18 cellular contexts compared by ENCODE assay signal in genomic region chr1:14926214-14926613, GRCh38.
DNase-seq lines count a peak whose midpoint lies in the region; TF ChIP-seq lines count a peak whose summit lies in the region.
"Had no signal": no experiment of that assay in that cellular context is flagged by ENCODE, and none has a peak within 500 bp of the region (broad histone marks: within the 10 kb centered on the region; RNA-seq: fewer than 3 reads in every experiment).

No MANE protein-coding gene starts in this region.

- H3K4me1 ChIP-seq in breast epithelium, result peaks cover 0 to 18% of the 10 kb centered on the region in 2 donors
- H3K4me1 ChIP-seq in sigmoid colon, result peaks cover 0 to 28% (median 22%) of the 10 kb centered on the region in 4 donors

- intact Hi-C loops in MCF 10A (cut with micrococcal nuclease) (no loop called here), breast epithelium (cut with DNase I; ENCODE audit: low total_unique reads) (no loop called here), sigmoid colon (cut with DNase I) (no loop called here)

- H3K27ac Mint-ChIP-seq in MCF 10A (ENCODE audit: low read depth, unreplicated experiment) (no peak overlapping the region), type B pancreatic cell (peak overlapping the region; percentile 39)

- CTCF ChIA-PET in MCF 10A (lab: Yijun Ruan, JAX), result interaction anchor here (0.6 kb wide), 2 partner anchors 95 to 793 kb away, joined by 3 read pairs; no protein-coding TSS in a partner anchor

- H3K4me3 Mint-ChIP-seq in MCF 10A (ENCODE audit: unreplicated experiment), result peak overlapping the region; percentile 71
- H3K4me3 Mint-ChIP-seq in type B pancreatic cell, result peak overlapping the region; percentile 95

- no TSS peak for BruUV-seq in MCF 10A (replicated peaks; lab: Mats Ljungman, UMichigan)

- H3K36me3 ChIP-seq in breast epithelium (no peaks in the 10 kb centered on the region), sigmoid colon (no peaks in the 10 kb centered on the region)
- H3K36me3 ChIP-seq: heart right ventricle, upper lobe of left lung had no signal

- H3K4me3 ChIP-seq in breast epithelium, result peak overlapping the region in 1 of 3 donors; percentile 92
- no peak overlapping the region for H3K4me3 ChIP-seq in astrocyte of the spinal cord (ENCODE audit: low read depth, low read length)
- no peak overlapping the region for H3K4me3 ChIP-seq in sigmoid colon

- H3K27me3 Mint-ChIP-seq in MCF 10A (ENCODE audit: insufficient read depth, unreplicated experiment) (no peaks in the 10 kb centered on the region), type B pancreatic cell (peaks cover 13% of the 10 kb centered on the region)

- 67 to 76% methylated on average over 3 of the region's 3 CpGs for WGBS in sigmoid colon, 2 donors

- H3K9me3 ChIP-seq in breast epithelium, result no peaks in the 10 kb centered on the region
- H3K9me3 ChIP-seq in sigmoid colon, result no peaks in the 10 kb centered on the region
- H3K9me3 ChIP-seq: heart right ventricle, upper lobe of left lung had no signal

- H3K27me3 ChIP-seq in breast epithelium (no peaks in the 10 kb centered on the region), sigmoid colon (peaks cover 0 to 3% (median 0%) of the 10 kb centered on the region in 3 donors)

- peaks cover 12% of the 10 kb centered on the region for H3K4me1 Mint-ChIP-seq in MCF 10A (ENCODE audit: insufficient read depth, unreplicated experiment)
- H3K4me1 Mint-ChIP-seq in type B pancreatic cell (ENCODE audit: unreplicated experiment), result peaks cover 57% of the 10 kb centered on the region

- DNase-seq in MCF 10A (ENCODE audit: unreplicated experiment), result no peak
- no peak for DNase-seq in breast epithelium (ENCODE audit: low spot score in 2 of 2)
- peak; percentile 37 for DNase-seq in astrocyte of the spinal cord (ENCODE audit: low read depth, low spot score)
- DNase-seq in kidney glomerular epithelial cell (lab: John Stamatoyannopoulos, UW), result peak; percentile 24
- DNase-seq in type B pancreatic cell (ENCODE audit: extremely low spot score, unreplicated experiment), result no peak
- no peak for DNase-seq in iPS-NIHi11 (ENCODE audit: low spot score)
- no peak for DNase-seq in sigmoid colon
- no peak for DNase-seq in RPMI8226
- DNase-seq: activated CD4-positive, alpha-beta T cell treated with anti-CD3 and anti-CD28 coated beads for 4 hours; activated T-cell treated with anti-CD3 and anti-CD28 coated beads, Interleukin-2, amount 50 U/mL, for 48 hours; DMS53; effector memory CD4-positive, alpha-beta T cell; heart right ventricle; NCI-H1105 treated with DMSO at 0.1 percent for 48 hours; NCI-H510A; PC-3; stimulated activated CD8-positive, alpha-beta memory T cell treated with anti-CD3 and anti-CD28 coated beads, Interleukin-4, amount 100 ng/mL, for 48 hours; upper lobe of left lung had no signal

- POLR2A ChIA-PET in MCF 10A (lab: Yijun Ruan, JAX), result no interaction called here

- H3K9me3 Mint-ChIP-seq in MCF 10A (ENCODE audit: unreplicated experiment) (no peaks in the 10 kb centered on the region), type B pancreatic cell (no peaks in the 10 kb centered on the region)

- H3K36me3 Mint-ChIP-seq in MCF 10A (ENCODE audit: insufficient read depth, unreplicated experiment) (no peaks in the 10 kb centered on the region), type B pancreatic cell (no peaks in the 10 kb centered on the region)

- in situ Hi-C loops in astrocyte of the spinal cord (cut with HindIII; ENCODE audit: low sequenced_read_pairs), result no loop called here

- TF ChIP-seq EP300 in sigmoid colon (IDR thresholded peaks at IDR 0.05), result no peak

- TF ChIP-seq POLR2A in breast epithelium (IDR thresholded peaks at IDR 0.05) (no peak), sigmoid colon (IDR thresholded peaks at IDR 0.05) (no peak)

- TF ChIP-seq CTCF in MCF 10A (IDR thresholded peaks at IDR 0.05; ENCODE audit: unreplicated experiment), result no peak
- TF ChIP-seq CTCF in breast epithelium (IDR thresholded peaks at IDR 0.05), result no peak
- no peak for TF ChIP-seq CTCF in astrocyte of the spinal cord (IDR thresholded peaks at IDR 0.05; ENCODE audit: low read depth, low read length)
- TF ChIP-seq CTCF in type B pancreatic cell (conservative IDR thresholded peaks at IDR 0.05), result no peak
- no peak for TF ChIP-seq CTCF in sigmoid colon (IDR thresholded peaks at IDR 0.05)

- H3K27ac ChIP-seq in breast epithelium (no peak overlapping the region), sigmoid colon (no peak overlapping the region)
- H3K27ac ChIP-seq: heart right ventricle had no signal

Comparison
In these comparisons a context has a peak if more than half of its experiments do, and no peak if none do; other contexts are left out.
1. DNase-seq: peak in astrocyte of the spinal cord (single experiment) and kidney glomerular epithelial cell (single experiment); none in MCF 10A (single experiment), breast epithelium (0 of 2), type B pancreatic cell (single experiment), iPS-NIHi11 (single experiment), sigmoid colon (single experiment) and RPMI8226 (single experiment).